ENCODE assay signal across 9 cellular contexts in genomic region chr9:136947955-136948510, GRCh38. TPM values are rescaled to one million over a fixed set of nuclear protein-coding genes. Genes with fewer than 3 reads are reported as not detected.
A peak's percentile ranks its signal among the peaks of the same experiment; 100 is the strongest.
DNase-seq lines count a peak whose midpoint lies in the region; ATAC-seq and TF ChIP-seq lines count a peak whose summit lies in the region.
"Had no signal": no experiment of that assay in that cellular context is flagged by ENCODE, and none has a peak within 500 bp of the region (broad histone marks: within the 10 kb centered on the region; RNA-seq: fewer than 3 reads in every experiment).

No MANE protein-coding gene starts in this region.

- H2AFZ ChIP-seq in osteoblast (ENCODE audit: low read length): no peak overlapping the region

- H3K4me1 ChIP-seq in osteoblast (ENCODE audit: insufficient read depth, low read length): peaks cover 16% of the 10 kb centered on the region

- no peak overlapping the region for H3K4me3 ChIP-seq in AG10803 (ENCODE audit: low read length)
- no peak overlapping the region for H3K4me3 ChIP-seq in GM12875 (ENCODE audit: low read depth, low read length)
- no peak overlapping the region for H3K4me3 ChIP-seq in fibroblast of the aortic adventitia (ENCODE audit: low read depth, low read length)
- H3K4me3 ChIP-seq in osteoblast (ENCODE audit: insufficient read depth, low read length): no peak overlapping the region
- H3K4me3 ChIP-seq: skin epidermis had no signal

- DNase-seq in AG10803 (ENCODE audit: low read depth) (peak; percentile 49), fibroblast of the aortic adventitia (ENCODE audit: low read depth) (peak; percentile 76), osteoblast (ENCODE audit: insufficient read length, low spot score, missing footprints) (peak; percentile 96), DMS153 treated with DMSO at 0.1 percent for 48 hours (lab: John Stamatoyannopoulos, UW; ENCODE audit: unreplicated experiment) (no peak)
- DNase-seq in NK-92 treated with Interleukin-12 subunit alpha and Interleukin-12 subunit beta, amount 100 ng/mL, for 24 hours (lab: John Stamatoyannopoulos, UW): no peak

- H3K4me1 Mint-ChIP-seq in T-helper 1 cell treated with Interleukin-12 subunit alpha and Interleukin-12 subunit beta and Interleukin-4 antibody, amounts not matched to agents 30 μg/mL and 1 μg/mL, for 36 hours (ENCODE audit: low read depth): peaks cover 3% of the 10 kb centered on the region

- peaks cover 4% of the 10 kb centered on the region for H4K20me1 ChIP-seq in osteoblast (ENCODE audit: insufficient read depth, low read length)

- H3K27me3 Mint-ChIP-seq in T-helper 1 cell treated with Interleukin-12 subunit alpha and Interleukin-12 subunit beta and Interleukin-4 antibody, amounts not matched to agents 30 μg/mL and 1 μg/mL, for 36 hours (ENCODE audit: low read depth): no peaks in the 10 kb centered on the region

- H3K27me3 ChIP-seq in osteoblast (ENCODE audit: insufficient read depth, low read length): no peaks in the 10 kb centered on the region

- no peaks in the 10 kb centered on the region for H3K9me3 Mint-ChIP-seq in T-helper 1 cell treated with Interleukin-12 subunit alpha and Interleukin-12 subunit beta and Interleukin-4 antibody, amounts not matched to agents 30 μg/mL and 1 μg/mL, for 36 hours

- H3K27ac ChIP-seq in osteoblast (ENCODE audit: low read depth, low read length): no peak overlapping the region

- H3K9me3 ChIP-seq in osteoblast (ENCODE audit: low read depth, low read length): no peaks in the 10 kb centered on the region

- H3K36me3 ChIP-seq in osteoblast (ENCODE audit: insufficient read depth, low read length): no peaks in the 10 kb centered on the region

- TF ChIP-seq CTCF in AG10803 (conservative IDR thresholded peaks at IDR 0.05; ENCODE audit: low read length) (peak; percentile 51), GM12875 (IDR thresholded peaks at IDR 0.05; ENCODE audit: borderline replicate concordance, insufficient read depth, low read depth, low read length) (peak; percentile 60), fibroblast of the aortic adventitia (IDR thresholded peaks at IDR 0.05; ENCODE audit: insufficient read depth, low read length) (peak; percentile 62), osteoblast (IDR thresholded peaks at IDR 0.05; ENCODE audit: extremely low read depth, low read depth, low read length) (peak; percentile 53)

- no peak overlapping the region for H3K4me2 ChIP-seq in osteoblast (ENCODE audit: insufficient read depth, low read length)

- no peaks in the 10 kb centered on the region for H3K36me3 Mint-ChIP-seq in T-helper 1 cell treated with Interleukin-12 subunit alpha and Interleukin-12 subunit beta and Interleukin-4 antibody, amounts not matched to agents 30 μg/mL and 1 μg/mL, for 36 hours (ENCODE audit: low read depth)

- ATAC-seq in HG02623 (IDR thresholded peaks at IDR 0.05; ENCODE audit: unreplicated experiment): no peak

- peak overlapping the region; percentile 40 for H3K4me3 Mint-ChIP-seq in T-helper 1 cell treated with Interleukin-12 subunit alpha and Interleukin-12 subunit beta and Interleukin-4 antibody, amounts not matched to agents 30 μg/mL and 1 μg/mL, for 36 hours

- no peak overlapping the region for H3K27ac Mint-ChIP-seq in T-helper 1 cell treated with Interleukin-12 subunit alpha and Interleukin-12 subunit beta and Interleukin-4 antibody, amounts not matched to agents 30 μg/mL and 1 μg/mL, for 36 hours

- peaks cover 10% of the 10 kb centered on the region for H3K79me2 ChIP-seq in osteoblast (ENCODE audit: insufficient read depth, low read length)

RNA-seq across cellular contexts. Expression of gene C8G, which starts 3.0 kb away (rescaled TPM):
- total RNA-seq in fibroblast of the aortic adventitia (ENCODE audit: low replicate concordance): 0.36 TPM in 1 of 2 replicates, not detected in the other
- 1.2 TPM in 1 of 2 replicates, not detected in the other for total RNA-seq in osteoblast

RNA-seq across cellular contexts. Expression of gene FBXW5, which starts 3.5 kb away (rescaled TPM):
- 52.6 and 139 TPM in 2 replicates for total RNA-seq in fibroblast of the aortic adventitia (ENCODE audit: low replicate concordance)
- 143 and 157 TPM in 2 replicates for total RNA-seq in osteoblast

RNA-seq across cellular contexts. Expression of gene LCN12, which starts 4.0 kb away (rescaled TPM):
- total RNA-seq in fibroblast of the aortic adventitia (ENCODE audit: low replicate concordance) (not detected in 2 replicates), osteoblast (not detected in 2 replicates)

RNA-seq across cellular contexts. Expression of gene PTGDS, which starts 29.3 kb away (rescaled TPM):
- 27.6 and 32.8 TPM in 2 replicates for total RNA-seq in fibroblast of the aortic adventitia (ENCODE audit: low replicate concordance)
- 37.4 and 57.9 TPM in 2 replicates for total RNA-seq in osteoblast

RNA-seq across cellular contexts. Expression of gene LCNL1, which starts 34.8 kb away (rescaled TPM):
- total RNA-seq in fibroblast of the aortic adventitia (ENCODE audit: low replicate concordance) (0.54 and 15.3 TPM in 2 replicates), osteoblast (4.4 and 5.4 TPM in 2 replicates)

Comparison
In these comparisons a context has a peak if more than half of its experiments do, and no peak if none do; other contexts are left out.
1. DNase-seq: peak in AG10803 (single experiment), fibroblast of the aortic adventitia (single experiment) and osteoblast (single experiment); none in NK-92 treated with Interleukin-12 subunit alpha and Interleukin-12 subunit beta, amount 100 ng/mL, for 24 hours (single experiment) and DMS153 treated with DMSO at 0.1 percent for 48 hours (single experiment).
2. Peak in every context shown above with its lines, with median percentiles within 50 percentile points of each other: CTCF ChIP-seq.